14 cellular contexts compared by ENCODE assay signal in the genomic region with DNA sequence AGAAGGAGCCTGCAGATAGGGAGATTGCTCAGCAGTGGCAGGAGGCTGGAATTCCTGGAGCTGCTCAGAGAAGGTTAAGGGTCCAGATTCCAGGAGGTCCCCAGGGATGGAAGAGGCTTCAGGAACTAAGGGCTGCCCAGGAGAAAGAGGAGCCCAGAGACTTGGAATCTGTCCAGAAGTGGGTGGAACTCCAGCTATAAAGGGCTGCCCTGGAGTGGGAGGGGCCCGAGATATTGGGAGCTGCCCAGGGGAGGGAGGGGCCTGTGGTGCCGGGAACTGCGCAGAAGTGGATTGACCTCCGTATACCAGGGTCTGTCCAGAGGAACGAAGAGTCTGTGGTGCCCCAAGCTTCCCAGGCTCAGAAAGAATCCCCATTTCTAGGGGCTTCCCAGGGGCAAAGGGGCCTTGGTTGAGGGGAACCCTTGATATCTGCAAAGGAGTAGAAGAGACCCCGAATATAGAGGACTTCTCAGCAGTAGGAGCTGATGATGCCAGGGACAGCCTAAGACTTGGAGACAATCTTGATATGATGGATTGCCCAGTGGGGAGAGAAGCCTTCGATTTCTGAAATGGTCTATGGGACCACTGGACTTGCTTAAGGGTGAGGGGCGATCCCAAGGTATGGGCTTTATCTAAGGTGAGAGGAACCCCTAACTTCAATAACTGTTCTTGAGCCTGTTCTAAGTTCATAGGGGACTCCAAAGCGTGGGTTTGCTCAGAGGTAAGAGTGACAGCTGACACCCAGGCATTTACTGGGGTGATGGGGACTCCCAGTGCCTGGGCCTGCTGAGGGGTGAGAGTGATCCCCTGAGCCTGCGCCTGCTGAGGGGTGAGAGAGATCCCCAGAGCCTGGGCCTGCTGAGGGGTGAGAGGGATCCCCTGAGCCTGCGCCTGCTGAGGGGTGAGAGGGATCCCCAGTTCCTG. TPM values are rescaled to one million over a fixed set of nuclear protein-coding genes. Genes with fewer than 3 reads are reported as not detected.
DNase-seq lines count a peak whose midpoint lies in the region; ATAC-seq and TF ChIP-seq lines count a peak whose summit lies in the region.
"Had no signal": no experiment of that assay in that cellular context is flagged by ENCODE, and none has a peak within 500 bp of the region (broad histone marks: within the 10 kb centered on the region; RNA-seq: fewer than 3 reads in every experiment).

No MANE protein-coding gene starts in this region.

- H3K4me3 ChIP-seq in SJCRH30 (no peak overlapping the region), stomach (no peak overlapping the region), upper lobe of left lung (no peak overlapping the region)
- H3K4me3 ChIP-seq: SJSA1, thoracic aorta had no signal

- no peaks in the 10 kb centered on the region for H3K36me3 ChIP-seq in SJCRH30
- H3K36me3 ChIP-seq in stomach: no peaks in the 10 kb centered on the region
- no peaks in the 10 kb centered on the region for H3K36me3 ChIP-seq in upper lobe of left lung
- H3K36me3 ChIP-seq: SJSA1, thoracic aorta had no signal

- peaks cover 19% of the 10 kb centered on the region for H3K4me1 ChIP-seq in SJCRH30
- H3K4me1 ChIP-seq in stomach: peaks cover 0 to 19% (median 15%) of the 10 kb centered on the region in 4 donors
- H3K4me1 ChIP-seq in upper lobe of left lung: peaks cover 0 to 15% (median 7%) of the 10 kb centered on the region in 4 donors

- no peaks in the 10 kb centered on the region for H3K27me3 ChIP-seq in SJCRH30
- no peaks in the 10 kb centered on the region for H3K27me3 ChIP-seq in stomach
- no peaks in the 10 kb centered on the region for H3K27me3 ChIP-seq in upper lobe of left lung
- H3K27me3 ChIP-seq: SJSA1 had no signal

- WGBS in stomach, 5 donors: 64 to 79% (median 72%) methylated on average over 10 to 11 of the region's 11 CpGs
- 82 to 84% methylated on average over 10 to 11 of the region's 11 CpGs for WGBS in upper lobe of left lung, 2 donors

- intact Hi-C loops in stomach (cut with DNase I; ENCODE audit: low total_unique reads): no loop called here

- TF ChIP-seq POLR2A in stomach (IDR thresholded peaks at IDR 0.05) (no peak), upper lobe of left lung (IDR thresholded peaks at IDR 0.05) (no peak)

- no peak for TF ChIP-seq EP300 in stomach (IDR thresholded peaks at IDR 0.05)
- TF ChIP-seq EP300 in upper lobe of left lung (IDR thresholded peaks at IDR 0.05): no peak

- peak; percentile 27 for DNase-seq in NCI-H2196 (lab: John Stamatoyannopoulos, UW; ENCODE audit: unreplicated experiment)
- DNase-seq in NCI-H2196 treated with DMSO at 0.1 percent for 48 hours (lab: John Stamatoyannopoulos, UW; ENCODE audit: unreplicated experiment): no peak
- peak; percentile 74 to 78 for DNase-seq in SJCRH30
- peak; percentile 70 for DNase-seq in hepatic stellate cell (ENCODE audit: low spot score)
- DNase-seq in stomach: peak; percentile 52
- no peak for DNase-seq in AG08395 (ENCODE audit: low spot score)
- DNase-seq in upper lobe of left lung: no peak
- no peak for DNase-seq in effector CD8-positive, alpha-beta T cell (lab: John Stamatoyannopoulos, UW)
- DNase-seq: ACHN; activated naive CD4-positive, alpha-beta T cell treated with anti-CD3 and anti-CD28 coated beads for 36 hours had no signal

- H3K9me3 ChIP-seq in SJCRH30 (replicated peaks) (no peaks in the 10 kb centered on the region), stomach (no peaks in the 10 kb centered on the region), upper lobe of left lung (no peaks in the 10 kb centered on the region)
- H3K9me3 ChIP-seq: SJSA1, thoracic aorta had no signal

- TF ChIP-seq CTCF in stomach (IDR thresholded peaks at IDR 0.05) (no peak), upper lobe of left lung (IDR thresholded peaks at IDR 0.05) (no peak)

- no peak for ATAC-seq in upper lobe of left lung (ENCODE audit: low FRiP score in 2 of 2)

- H3K27ac ChIP-seq in SJCRH30 (no peak overlapping the region), stomach (no peak overlapping the region), upper lobe of left lung (no peak overlapping the region)
- H3K27ac ChIP-seq: SJSA1, thoracic aorta had no signal

RNA-seq across cellular contexts. Expression of a gene that starts 45.0 kb away (rescaled TPM):
- total RNA-seq in SJCRH30 (2014; rRNA removed; shearing (Covaris generic)): 0.06 TPM in 1 of 2 replicates, not detected in the other
- total RNA-seq in stomach: under 1 TPM in 1 of 5 donors, not detected in 4; 0.58 TPM
- not detected for polyA plus RNA-seq in stomach
- not detected for total RNA-seq in upper lobe of left lung
- total RNA-seq: activated naive CD4-positive, alpha-beta T cell treated with anti-CD3 and anti-CD28 coated beads for 36 hours; bronchial epithelial cell; liver; thoracic aorta had no signal

RNA-seq across cellular contexts. Expression of a gene that starts 49.3 kb away (rescaled TPM):
- total RNA-seq in SJCRH30 (2014; rRNA removed; shearing (Covaris generic)): 68.1 and 77.9 TPM in 2 replicates
- total RNA-seq in stomach: 10 to 100 TPM in 4 of 5 donors, 1 to 10 TPM in 1; 5.8 to 89.6 (median 50.4) TPM
- 1 to 10 TPM; 6.5 to 9.3 (median 8.4) TPM for polyA plus RNA-seq in stomach
- total RNA-seq in upper lobe of left lung: 10 to 100 TPM; 29.1 to 75.2 (median 45.4) TPM

Comparison
In these comparisons a context has a peak if more than half of its experiments do, and no peak if none do; other contexts are left out.
1. DNase-seq: peak in NCI-H2196 (single experiment), SJCRH30 (2 of 2), hepatic stellate cell (single experiment) and stomach (single experiment); none in NCI-H2196 treated with DMSO at 0.1 percent for 48 hours (single experiment), AG08395 (single experiment), upper lobe of left lung (0 of 2) and effector CD8-positive, alpha-beta T cell (single experiment).